In genomic region chr16:89323120-89323960, GRCh38 we compare ENCODE assay signal across 2 cellular contexts.
TF ChIP-seq lines count a peak whose summit lies in the region.

No MANE protein-coding gene starts in this region.

TF ChIP-seq in IMR-90, 13 proteins besides CTCF, POLR2A, EP300 and RAD21:
- TF ChIP-seq USF2 (IDR thresholded peaks at IDR 0.05; ENCODE audit: low read depth, low read length), result no peak
- TF ChIP-seq CEBPB (IDR thresholded peaks at IDR 0.05; ENCODE audit: low read depth, low read length), result no peak
- no peak for TF ChIP-seq NFE2L2 (IDR thresholded peaks at IDR 0.05; ENCODE audit: low read depth, low read length)
- no peak for TF ChIP-seq MAFK (IDR thresholded peaks at IDR 0.05; ENCODE audit: low read depth, low read length)
- TF ChIP-seq CHD1 (IDR thresholded peaks at IDR 0.05; ENCODE audit: low read depth, low read length), result no peak
- TF ChIP-seq MAZ (IDR thresholded peaks at IDR 0.05; ENCODE audit: borderline replicate concordance, low read depth, low read length), result no peak

TF ChIP-seq in H1, 55 proteins besides CTCF, POLR2A, EP300 and RAD21:
- TF ChIP-seq ASH2L (IDR thresholded peaks at IDR 0.05; ENCODE audit: low read length) (no peak), MAX (IDR thresholded peaks at IDR 0.05) (no peak), HDAC2 (IDR thresholded peaks at IDR 0.05; ENCODE audit: borderline replicate concordance in 1 of 2, low read depth in 2 of 2, low read length in 2 of 2) (no peak), GTF2F1 (IDR thresholded peaks at IDR 0.05; ENCODE audit: borderline replicate concordance, low read depth, low read length) (no peak)
